ENCODE assay signal across 30 cellular contexts in the genomic region with DNA sequence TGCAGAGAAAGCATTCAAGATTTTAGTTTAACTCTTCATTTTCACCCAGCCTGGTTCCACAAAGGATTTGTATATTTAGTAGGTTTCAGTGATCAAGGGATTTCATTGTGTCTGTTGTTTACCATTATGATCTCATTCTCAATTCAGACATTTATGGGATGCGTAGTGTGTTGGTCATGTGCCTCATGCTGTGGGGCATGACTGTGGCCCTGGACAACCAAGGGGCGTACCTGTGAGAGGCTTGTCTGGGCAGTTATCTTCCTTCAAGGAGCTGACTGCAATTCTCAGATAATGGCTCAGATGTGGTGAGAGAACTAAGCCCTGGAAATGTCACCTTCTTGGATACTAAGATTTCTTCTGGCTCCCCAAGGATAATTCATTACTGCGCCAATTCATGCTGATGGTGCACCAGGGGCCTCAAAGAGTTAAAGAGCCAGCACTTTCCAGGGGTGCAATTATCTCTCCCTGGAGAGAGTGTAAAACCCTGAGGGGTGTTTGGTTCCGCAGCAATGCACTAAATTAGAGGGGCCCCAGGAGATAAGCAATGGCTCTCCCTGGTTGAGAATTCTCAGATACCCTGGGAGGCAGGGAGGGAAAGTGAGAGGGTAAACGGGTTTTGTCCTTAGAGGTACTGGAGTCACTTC. TPM values are rescaled to one million over a fixed set of nuclear protein-coding genes. Genes with fewer than 3 reads are reported as not detected.
DNase-seq lines count a peak whose midpoint lies in the region; ATAC-seq and TF ChIP-seq lines count a peak whose summit lies in the region.
"Had no signal": no experiment of that assay in that cellular context is flagged by ENCODE, and none has a peak within 500 bp of the region (broad histone marks: within the 10 kb centered on the region; RNA-seq: fewer than 3 reads in every experiment).

No MANE protein-coding gene starts in this region.

- ATAC-seq in RWPE2 (ENCODE audit: low read depth) = peak; percentile 87
- no peak for ATAC-seq in GM21786 (IDR thresholded peaks at IDR 0.05; ENCODE audit: unreplicated experiment)

- DNase-seq in NCI-H345 (lab: John Stamatoyannopoulos, UW) (peak; percentile 16), NCI-H345 treated with DMSO at 0.1 percent for 48 hours (lab: John Stamatoyannopoulos, UW; ENCODE audit: unreplicated experiment) (no peak), NCI-H2029 treated with DMSO at 0.1 percent for 48 hours (lab: John Stamatoyannopoulos, UW) (peak; percentile 13), RWPE2 (ENCODE audit: low spot score) (no peak), dorsolateral prefrontal cortex (no peak), GM20000 (ENCODE audit: low spot score) (no peak), GM10248 (ENCODE audit: extremely low spot score) (no peak)
- DNase-seq: activated CD4-positive, alpha-beta T cell treated with anti-CD3 and anti-CD28 coated beads for 48 hours; activated CD8-positive, alpha-beta memory T cell treated with anti-CD3 and anti-CD28 coated beads for 24 hours; activated T-cell treated with anti-CD3 and anti-CD28 coated beads for 4 hours; AML-193; amniotic stem cell; CD4-positive, CD25-positive, alpha-beta regulatory T cell; NCI-H1048; NCI-H82; sigmoid colon; SJCRH30; stimulated activated CD4-positive, alpha-beta T cell treated with anti-CD3 and anti-CD28 coated beads, Interleukin-12 subunit alpha, Interleukin-12 subunit beta, amount 100 ng/mL, for 4 hours; stimulated activated CD4-positive, alpha-beta T cell treated with anti-CD3 and anti-CD28 coated beads, Interleukin-2, amount 100 ng/mL, for 48 hours; stomach; T-helper 9 cell; thyroid gland; uterus had no signal

- CTCF ChIA-PET in GM10248 (lab: Yijun Ruan, JAX) = interaction anchor here (1.2 to 1.4 kb wide), 3 partner anchors 16 to 499 kb away, joined by 3 to 6 read pairs (median 3); no protein-coding TSS in a partner anchor

- TF ChIP-seq CTCF in RWPE2 (IDR thresholded peaks at IDR 0.05; ENCODE audit: poor library complexity, severe bottlenecking) (no peak), dorsolateral prefrontal cortex (IDR thresholded peaks at IDR 0.05 in 54 of 56, conservative IDR thresholded peaks at IDR 0.05 in 2 of 56; ENCODE audit: low read depth in 1 of 56, partially characterized antibody in 56 of 56) (no peak), GM20000 (IDR thresholded peaks at IDR 0.05; ENCODE audit: extremely low read depth, missing control alignments) (no peak), GM10248 (IDR thresholded peaks at IDR 0.05; ENCODE audit: control extremely low read depth, extremely low read depth, low read depth, missing control alignments) (no peak)

- H3K9me3 ChIP-seq in RWPE2 (ENCODE audit: severe bottlenecking) = no peaks in the 10 kb centered on the region
- H3K9me3 ChIP-seq: SJCRH30, thyroid gland, uterus had no signal

- H3K4me1 ChIP-seq in RWPE2 (ENCODE audit: insufficient read depth, poor library complexity, severe bottlenecking) = no peaks in the 10 kb centered on the region
- H3K4me1 ChIP-seq: sigmoid colon, SJCRH30, stomach, thyroid gland, uterus had no signal

- POLR2A ChIA-PET in GM10248 (lab: Yijun Ruan, JAX) = no interaction called here

- H3K27ac ChIP-seq in RWPE2 (ENCODE audit: poor library complexity, severe bottlenecking) (no peak overlapping the region), dorsolateral prefrontal cortex (no peak overlapping the region)
- H3K27ac ChIP-seq: hepatocyte, sigmoid colon, SJCRH30, stomach, thyroid gland, uterus, VCaP had no signal

- H3K4me3 ChIP-seq in RWPE2 (ENCODE audit: severe bottlenecking) = no peak overlapping the region
- H3K4me3 ChIP-seq in dorsolateral prefrontal cortex = no peak overlapping the region
- H3K4me3 ChIP-seq: hepatocyte, sigmoid colon, SJCRH30, stomach, thyroid gland, uterus had no signal

- H3K27me3 ChIP-seq in RWPE2 (ENCODE audit: insufficient read depth, poor library complexity, severe bottlenecking) (no peaks in the 10 kb centered on the region), dorsolateral prefrontal cortex (peaks cover 0 to 4% (median 0%) of the 10 kb centered on the region in 45 donors)
- H3K27me3 ChIP-seq: hepatocyte, sigmoid colon, SJCRH30, stomach, thyroid gland, uterus had no signal

- no peaks in the 10 kb centered on the region for H3K36me3 ChIP-seq in RWPE2 (ENCODE audit: low read depth)
- H3K36me3 ChIP-seq: sigmoid colon, SJCRH30, stomach, thyroid gland, uterus had no signal

- intact Hi-C loops in dorsolateral prefrontal cortex (cut with DNase I) = no loop called here

RNA-seq across cellular contexts. Expression of gene SLC6A5, which starts 32.2 kb away (rescaled TPM):
- 1 to 10 TPM in 1 of 120 experiments, under 1 TPM in 40, not detected in 79; 0.06 to 1.4 (median 0.15) TPM for total RNA-seq in dorsolateral prefrontal cortex
- total RNA-seq: A673; CD4-positive, CD25-positive, alpha-beta regulatory T cell; lung microvascular endothelial cell; osteoblast; pulmonary artery endothelial cell; sigmoid colon; SJCRH30; stomach; thyroid gland; uterus had no signal

RNA-seq across cellular contexts. Expression of gene NELL1, which starts 37.7 kb away (rescaled TPM):
- total RNA-seq in dorsolateral prefrontal cortex = 10 to 100 TPM; 15.1 to 81.1 (median 48.0) TPM
- total RNA-seq: CD4-positive, CD25-positive, alpha-beta regulatory T cell; lung microvascular endothelial cell; osteoblast; pulmonary artery endothelial cell; thyroid gland had no signal

Comparison
In these comparisons a context has a peak if more than half of its experiments do, and no peak if none do; other contexts are left out.
1. DNase-seq: peak in NCI-H345 (single experiment) and NCI-H2029 treated with DMSO at 0.1 percent for 48 hours (single experiment); none in NCI-H345 treated with DMSO at 0.1 percent for 48 hours (single experiment), RWPE2 (single experiment), dorsolateral prefrontal cortex (0 of 10), GM20000 (single experiment) and GM10248 (single experiment).